13 cellular contexts compared by ENCODE assay signal in the genomic region with DNA sequence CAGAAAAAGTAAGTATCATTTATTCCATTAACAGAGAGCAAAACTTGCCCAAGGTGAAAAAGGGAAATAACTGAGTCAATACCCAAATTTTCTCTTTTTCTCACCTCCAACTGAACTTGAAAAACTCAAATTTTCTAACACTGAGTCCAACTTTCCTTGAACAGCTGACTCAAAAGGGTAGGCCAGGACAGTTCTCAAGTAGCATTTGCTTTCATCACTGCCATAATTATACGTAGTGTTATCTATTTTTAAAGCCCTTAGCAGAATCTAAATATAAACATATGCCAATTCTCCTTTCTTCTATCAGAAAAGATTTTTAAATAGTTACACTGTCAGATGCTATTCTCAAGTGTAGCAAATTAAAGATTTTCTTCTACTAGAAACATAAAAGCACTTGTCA. TPM values are rescaled to one million over a fixed set of nuclear protein-coding genes. Genes with fewer than 3 reads are reported as not detected.
DNase-seq lines count a peak whose midpoint lies in the region; ATAC-seq, FAIRE-seq and TF ChIP-seq lines count a peak whose summit lies in the region.
"Had no signal": no experiment of that assay in that cellular context is flagged by ENCODE, and none has a peak within 500 bp of the region (broad histone marks: within the 10 kb centered on the region; RNA-seq: fewer than 3 reads in every experiment).

No MANE protein-coding gene starts in this region.

- H3K4me1 Mint-ChIP-seq in CD4-positive, alpha-beta memory T cell = peaks cover 57 to 89% (median 75%) of the 10 kb centered on the region in 4 donors
- H3K4me1 Mint-ChIP-seq in HFFc6 (ENCODE audit: low read depth) = peaks cover 62% of the 10 kb centered on the region
- peaks cover 24% of the 10 kb centered on the region for H3K4me1 Mint-ChIP-seq in astrocyte (ENCODE audit: low read depth, unreplicated experiment)
- peaks cover 55 to 91% (median 83%) of the 10 kb centered on the region in 7 donors for H3K4me1 Mint-ChIP-seq in naive thymus-derived CD4-positive, alpha-beta T cell

- peaks cover 75% of the 10 kb centered on the region for H3K4me1 ChIP-seq in CD4-positive, alpha-beta memory T cell (ENCODE audit: insufficient read depth, low read length)
- H3K4me1 ChIP-seq in astrocyte (ENCODE audit: insufficient read depth, low read length) = no peaks in the 10 kb centered on the region
- H3K4me1 ChIP-seq in naive thymus-derived CD4-positive, alpha-beta T cell (ENCODE audit: control insufficient read depth in 2 of 2, insufficient read depth in 2 of 2, low read length in 2 of 2) = peaks cover 58 to 64% of the 10 kb centered on the region in 2 donors

- H2AFZ ChIP-seq in astrocyte (ENCODE audit: low read depth, low read length) = no peak overlapping the region

- peaks cover 32 to 60% of the 10 kb centered on the region in 2 donors for H3K36me3 Mint-ChIP-seq in CD4-positive, alpha-beta memory T cell
- H3K36me3 Mint-ChIP-seq in HFFc6 (ENCODE audit: low read depth) (peaks cover 48% of the 10 kb centered on the region), astrocyte (ENCODE audit: low read depth, unreplicated experiment) (peaks cover 15% of the 10 kb centered on the region)
- H3K36me3 Mint-ChIP-seq in naive thymus-derived CD4-positive, alpha-beta T cell = peaks cover 21 to 43% (median 36%) of the 10 kb centered on the region in 5 donors

- H3K4me2 ChIP-seq in astrocyte (ENCODE audit: low read length) = peak overlapping the region; percentile 6

- FAIRE-seq in astrocyte (lab: Jason Lieb, UNC) = no peak
- FAIRE-seq: small intestine had no signal

- DNase-seq in CD4-positive, alpha-beta memory T cell = no peak
- no peak for DNase-seq in HFFc6
- no peak for DNase-seq in astrocyte (ENCODE audit: low read depth)
- no peak for DNase-seq in naive thymus-derived CD4-positive, alpha-beta T cell
- DNase-seq in GM10248 (ENCODE audit: extremely low spot score) = no peak
- DNase-seq in mesenteric fat pad (ENCODE audit: low spot score) = no peak
- DNase-seq in occipital lobe (lab: John Stamatoyannopoulos, UW) = no peak
- DNase-seq: adrenal gland; COR-L47; effector CD8-positive, alpha-beta T cell; mesendoderm; small intestine had no signal

- H3K4me3 ChIP-seq in CD4-positive, alpha-beta memory T cell (ENCODE audit: low read length in 2 of 2) = no peak overlapping the region
- H3K4me3 ChIP-seq in astrocyte (ENCODE audit: insufficient read depth, low read depth, low read length) = no peak overlapping the region
- peak overlapping the region; percentile 4 for H3K4me3 ChIP-seq in naive thymus-derived CD4-positive, alpha-beta T cell (ENCODE audit: low read length)
- H3K4me3 ChIP-seq: adrenal gland had no signal

- H3K27me3 ChIP-seq in CD4-positive, alpha-beta memory T cell (ENCODE audit: insufficient read depth, low read length) = no peaks in the 10 kb centered on the region
- no peaks in the 10 kb centered on the region for H3K27me3 ChIP-seq in astrocyte (ENCODE audit: insufficient read depth, low read length)
- no peaks in the 10 kb centered on the region for H3K27me3 ChIP-seq in naive thymus-derived CD4-positive, alpha-beta T cell (ENCODE audit: control insufficient read depth in 2 of 2, insufficient read depth in 2 of 2, low read length in 2 of 2)
- H3K27me3 ChIP-seq: adrenal gland had no signal

- ATAC-seq in naive thymus-derived CD4-positive, alpha-beta T cell = no peak
- no peak for ATAC-seq in GM18873 (IDR thresholded peaks at IDR 0.05; ENCODE audit: low FRiP score, unreplicated experiment)

- no peak overlapping the region for H3K27ac ChIP-seq in CD4-positive, alpha-beta memory T cell (ENCODE audit: low read depth, low read length)
- H3K27ac ChIP-seq in astrocyte (ENCODE audit: low read depth, low read length) = no peak overlapping the region
- no peak overlapping the region for H3K27ac ChIP-seq in naive thymus-derived CD4-positive, alpha-beta T cell (ENCODE audit: low read depth, low read length)
- H3K27ac ChIP-seq: adrenal gland had no signal

- no peak; the same call in 1 of the 2 replicates for TF ChIP-seq CTCF in HFFc6 (IDR thresholded peaks at IDR 0.05)
- TF ChIP-seq CTCF in astrocyte (IDR thresholded peaks at IDR 0.05; ENCODE audit: insufficient read depth, low read depth, low read length) = no peak
- TF ChIP-seq CTCF in GM10248 (IDR thresholded peaks at IDR 0.05; ENCODE audit: control extremely low read depth, extremely low read depth, low read depth, missing control alignments) = no peak

- H3K4me3 Mint-ChIP-seq in CD4-positive, alpha-beta memory T cell = peak overlapping the region; percentile 45 to 79 (median 70)
- H3K4me3 Mint-ChIP-seq in HFFc6 (peak overlapping the region; percentile 28; the same call in 1 of the 2 replicates), astrocyte (ENCODE audit: unreplicated experiment) (peak overlapping the region; percentile 9)
- H3K4me3 Mint-ChIP-seq in naive thymus-derived CD4-positive, alpha-beta T cell = peak overlapping the region; percentile 35 to 84 (median 68)

- H3K9ac ChIP-seq in astrocyte (ENCODE audit: low read length) = no peak overlapping the region

- H3K9me3 Mint-ChIP-seq in CD4-positive, alpha-beta memory T cell = no peaks in the 10 kb centered on the region
- peaks cover 10% of the 10 kb centered on the region for H3K9me3 Mint-ChIP-seq in HFFc6
- H3K9me3 Mint-ChIP-seq in astrocyte (ENCODE audit: unreplicated experiment) = peaks cover 6% of the 10 kb centered on the region
- peaks cover 0 to 5% (median 0%) of the 10 kb centered on the region in 11 donors for H3K9me3 Mint-ChIP-seq in naive thymus-derived CD4-positive, alpha-beta T cell

- peaks cover 20% of the 10 kb centered on the region for H4K20me1 ChIP-seq in astrocyte (ENCODE audit: insufficient read depth, low read length)

- H3K9me3 ChIP-seq in CD4-positive, alpha-beta memory T cell (ENCODE audit: control insufficient read depth in 1 of 2, low read length in 2 of 2) = no peaks in the 10 kb centered on the region
- H3K9me3 ChIP-seq in astrocyte (ENCODE audit: insufficient read depth, low read depth, low read length) = no peaks in the 10 kb centered on the region
- H3K9me3 ChIP-seq in naive thymus-derived CD4-positive, alpha-beta T cell (ENCODE audit: control insufficient read depth in 2 of 3, low read length in 3 of 3) = no peaks in the 10 kb centered on the region
- H3K9me3 ChIP-seq: adrenal gland had no signal

- H3K27me3 Mint-ChIP-seq in CD4-positive, alpha-beta memory T cell = no peaks in the 10 kb centered on the region
- no peaks in the 10 kb centered on the region; the same call in 1 of the 2 replicates for H3K27me3 Mint-ChIP-seq in HFFc6 (ENCODE audit: insufficient read depth)
- H3K27me3 Mint-ChIP-seq in astrocyte (ENCODE audit: low read depth, unreplicated experiment) = no peaks in the 10 kb centered on the region
- H3K27me3 Mint-ChIP-seq in naive thymus-derived CD4-positive, alpha-beta T cell = no peaks in the 10 kb centered on the region

- CTCF ChIA-PET in CD4-positive, alpha-beta memory T cell (lab: Charles Lee; ENCODE audit: partially characterized antibody) = no interaction called here
- CTCF ChIA-PET in naive thymus-derived CD4-positive, alpha-beta T cell (lab: Charles Lee) = no interaction called here
- CTCF ChIA-PET in GM10248 (lab: Yijun Ruan, JAX) = interaction anchor here (2.8 kb wide), 1 partner anchor 11 kb away, joined by 7 read pairs; no protein-coding TSS in a partner anchor

- POLR2A ChIA-PET in CD4-positive, alpha-beta memory T cell (lab: Charles Lee; ENCODE audit: partially characterized antibody) = no interaction called here
- POLR2A ChIA-PET in naive thymus-derived CD4-positive, alpha-beta T cell (lab: Charles Lee) = interaction anchor here (0.7 kb wide), 1 partner anchor 12 kb away, joined by 3 read pairs; no protein-coding TSS in a partner anchor
- POLR2A ChIA-PET in GM10248 (lab: Yijun Ruan, JAX) = no interaction called here

- intact Hi-C loops in CD4-positive, alpha-beta memory T cell (cut with micrococcal nuclease) = loop anchor here (10.0 kb wide), 2 partner anchors 1280 to 1330 kb away; a partner anchor contains a TSS
- intact Hi-C loops in naive thymus-derived CD4-positive, alpha-beta T cell (cut with micrococcal nuclease) = loop anchor here (5.0 to 10.0 kb wide), 11 partner anchors 68 to 1370 kb away; a partner anchor contains a TSS

- H3K79me2 ChIP-seq in astrocyte (ENCODE audit: insufficient read depth, low read length) = peaks cover 81% of the 10 kb centered on the region

- H3K36me3 ChIP-seq in CD4-positive, alpha-beta memory T cell (ENCODE audit: insufficient read depth, low read length) = peaks cover 17% of the 10 kb centered on the region
- peaks cover 20% of the 10 kb centered on the region for H3K36me3 ChIP-seq in astrocyte (ENCODE audit: insufficient read depth, low read length)
- H3K36me3 ChIP-seq in naive thymus-derived CD4-positive, alpha-beta T cell (ENCODE audit: control insufficient read depth in 2 of 3, insufficient read depth in 3 of 3, low read length in 3 of 3) = peaks cover 4 to 17% (median 5%) of the 10 kb centered on the region in 3 experiments

- peak overlapping the region in 6 of 7 donors; percentile 1 to 80 (median 40) for H3K27ac Mint-ChIP-seq in CD4-positive, alpha-beta memory T cell
- H3K27ac Mint-ChIP-seq in HFFc6 (no peak overlapping the region), astrocyte (ENCODE audit: unreplicated experiment) (no peak overlapping the region)
- H3K27ac Mint-ChIP-seq in naive thymus-derived CD4-positive, alpha-beta T cell = peak overlapping the region in 4 of 9 donors; percentile 30 to 46 (median 36)

RNA-seq across cellular contexts. Expression of a gene that starts 3.5 kb away (rescaled TPM):
- 100 to 1,000 TPM; 337 to 351 TPM for total RNA-seq in CD4-positive, alpha-beta memory T cell
- 100 to 1,000 TPM; 144 to 149 TPM for polyA plus RNA-seq in CD4-positive, alpha-beta memory T cell
- total RNA-seq in HFFc6 (2021; fragmentation: NEBNext Ultra II Directional; extraction: Animal tissue kit (Norgen Biotek cat#: 25700)) = 10 to 100 TPM; 44.7 to 57.9 (median 50.4) TPM
- 76.9 and 81.9 TPM in 2 replicates for total RNA-seq in astrocyte
- 100 to 1,000 TPM; 136 to 358 (median 226) TPM for total RNA-seq in naive thymus-derived CD4-positive, alpha-beta T cell
- polyA plus RNA-seq in naive thymus-derived CD4-positive, alpha-beta T cell = 100 to 1,000 TPM; 129 to 204 TPM
- 117 TPM for total RNA-seq in mesenteric fat pad
- total RNA-seq in occipital lobe = 200 TPM

RNA-seq across cellular contexts. Expression of a gene that starts 51.1 kb away (rescaled TPM):
- total RNA-seq in CD4-positive, alpha-beta memory T cell = 10 to 100 TPM; 56.1 to 56.3 TPM
- polyA plus RNA-seq in CD4-positive, alpha-beta memory T cell = 10 to 100 TPM; 28.7 TPM
- total RNA-seq in HFFc6 (2021; fragmentation: NEBNext Ultra II Directional; extraction: Animal tissue kit (Norgen Biotek cat#: 25700)) = 10 to 100 TPM; 21.0 to 28.9 (median 24.6) TPM
- 42.7 and 43.1 TPM in 2 replicates for total RNA-seq in astrocyte
- 10 to 100 TPM; 43.3 to 68.0 (median 52.1) TPM for total RNA-seq in naive thymus-derived CD4-positive, alpha-beta T cell
- 10 to 100 TPM; 36.0 to 37.2 TPM for polyA plus RNA-seq in naive thymus-derived CD4-positive, alpha-beta T cell
- 31.0 TPM for total RNA-seq in mesenteric fat pad
- total RNA-seq in occipital lobe = 166 TPM

Comparison
In these comparisons a context has a peak if more than half of its experiments do, and no peak if none do; other contexts are left out.
1. H3K27ac Mint-ChIP-seq: peak in CD4-positive, alpha-beta memory T cell (6 of 7); none in HFFc6 (single experiment) and astrocyte (single experiment).
2. H3K4me3 Mint-ChIP-seq: peak in every context shown above with its lines; median percentile 70 in CD4-positive, alpha-beta memory T cell; 68 in naive thymus-derived CD4-positive, alpha-beta T cell; 28 in HFFc6; 9 in astrocyte.